8 cellular contexts compared by ENCODE assay signal in the genomic region with DNA sequence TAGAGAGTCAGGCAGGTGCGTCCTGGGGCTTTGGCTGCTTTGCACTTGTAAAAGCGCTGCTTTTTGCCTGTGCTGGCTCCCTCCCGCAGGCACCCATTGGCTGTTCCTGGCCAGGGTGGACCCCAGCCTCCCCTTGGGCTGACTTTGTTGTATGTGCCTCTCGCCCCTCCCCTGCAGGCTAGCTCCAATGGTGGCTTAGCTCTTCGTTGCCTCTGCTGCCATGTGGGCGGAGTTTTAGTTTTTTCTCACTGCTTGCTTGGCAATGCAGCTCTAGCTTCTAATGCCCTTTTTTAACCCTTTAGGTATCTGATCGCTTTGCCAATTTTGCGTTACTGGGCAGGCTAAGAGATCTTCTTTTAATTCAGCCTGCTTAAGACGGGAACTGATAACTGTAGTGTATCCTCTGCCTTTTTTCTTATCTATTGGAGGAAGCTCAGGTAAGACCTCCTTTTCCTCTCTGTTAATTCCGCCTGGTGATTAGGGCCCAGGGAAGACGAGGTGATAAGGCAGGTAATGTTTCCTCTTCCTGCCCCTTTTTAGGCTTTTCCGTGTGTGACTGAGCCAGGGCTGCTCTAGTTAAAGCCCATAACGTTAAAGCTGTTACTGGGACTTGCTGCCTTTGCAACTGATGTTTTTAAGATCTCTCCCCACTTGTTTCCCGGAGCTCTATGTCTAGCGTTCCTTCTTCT. TPM values are rescaled to one million over a fixed set of nuclear protein-coding genes. Genes with fewer than 3 reads are reported as not detected.
DNase-seq lines count a peak whose midpoint lies in the region; ATAC-seq, FAIRE-seq and TF ChIP-seq lines count a peak whose summit lies in the region.

No MANE protein-coding gene starts in this region.

- CTCF ChIA-PET in HEK293T (lab: Yijun Ruan, JAX) (interaction anchor here (0.8 kb wide), 1 partner anchor 351 kb away, joined by 3 read pairs; no protein-coding TSS in a partner anchor), activated B cell treated with CpG ODN at 0.5 μM for 24 hours (lab: Charles Lee) (interaction anchor here (1.6 kb wide), 1 partner anchor 131 kb away, joined by 9 read pairs; no protein-coding TSS in a partner anchor), HepG2 (lab: Yijun Ruan, JAX; ENCODE audit: low intra/inter-chr PET ratio, low total read pairs) (no interaction called here)

- FAIRE-seq in HepG2 (lab: Jason Lieb, UNC) (no peak), urothelium cell line (lab: Jason Lieb, UNC) (no peak)

- no peak for TF ChIP-seq RAD21 in HepG2 (CRISPR knock-in tag; IDR thresholded peaks at IDR 0.05)

- no peaks in the 10 kb centered on the region for H3K36me3 ChIP-seq in HepG2 (replicated peaks in 1 of 2; ENCODE audit: control insufficient read depth in 1 of 2, insufficient read depth in 2 of 2, low read length in 2 of 2)

- H3K9ac ChIP-seq in HepG2 (ENCODE audit: insufficient read depth, low read depth, low read length): no peak overlapping the region

- H3K4me1 ChIP-seq in HepG2 (ENCODE audit: insufficient read depth, low read length): peaks cover 43% of the 10 kb centered on the region

- POLR2A ChIA-PET in HEK293T (lab: Yijun Ruan, JAX): no interaction called here
- POLR2A ChIA-PET in activated B cell treated with CpG ODN at 0.5 μM for 24 hours (lab: Charles Lee): no interaction called here
- POLR2A ChIA-PET in HepG2 (lab: Yijun Ruan, JAX): no interaction called here

- no peak for TF ChIP-seq CTCF in activated B cell treated with CpG ODN at 0.5 μM for 24 hours (IDR thresholded peaks at IDR 0.05)
- TF ChIP-seq CTCF in HepG2 (CRISPR knock-in tag; IDR thresholded peaks at IDR 0.05): no peak

- in situ Hi-C loops in HepG2 (cut with HindIII; ENCODE audit: extremely low pct_ligation_motif_present, low pct_unique_long_range_greater_than_20kb): no loop called here

- peak overlapping the region; percentile 53 for H3K4me3 Mint-ChIP-seq in activated B cell treated with CpG ODN at 0.5 μM for 24 hours
- no peak overlapping the region for H3K4me3 Mint-ChIP-seq in effector memory CD8-positive, alpha-beta T cell

- DNase-seq in AG08396 (ENCODE audit: low spot score): peak; percentile 37
- DNase-seq in HEK293T (ENCODE audit: extremely low spot score): peak; percentile 13
- DNase-seq in activated B cell treated with CpG ODN at 0.5 μM for 24 hours: no peak
- DNase-seq in HepG2 (ENCODE audit: low spot score): peak; percentile 24
- no peak for DNase-seq in effector memory CD8-positive, alpha-beta T cell
- DNase-seq in NCI-H2171 (lab: John Stamatoyannopoulos, UW): no peak
- no peak for DNase-seq in urothelium cell line (ENCODE audit: low spot score)

- TF ChIP-seq EP300 in HepG2 (IDR thresholded peaks at IDR 0.05; ENCODE audit: low read depth in 2 of 2, low read length in 2 of 2) (no peak), HepG2 (CRISPR knock-in tag; IDR thresholded peaks at IDR 0.05; ENCODE audit: borderline replicate concordance) (no peak)

- intact Hi-C loops in activated B cell treated with CpG ODN at 0.5 μM for 24 hours (cut with micrococcal nuclease) (loop anchor here (10.0 kb wide), 1 partner anchor 253 kb away; no protein-coding TSS in a partner anchor), HepG2 (cut with micrococcal nuclease; ENCODE audit: unreplicated experiment) (loop anchor here (10.0 kb wide), 1 partner anchor 163 kb away; no protein-coding TSS in a partner anchor)

- ATAC-seq in activated B cell treated with CpG ODN at 0.5 μM for 24 hours (ENCODE audit: low read depth): peak; percentile 81
- ATAC-seq in HepG2: peak; percentile 73
- no peak for ATAC-seq in HG02840 (IDR thresholded peaks at IDR 0.05; ENCODE audit: low FRiP score, unreplicated experiment)
- ATAC-seq in effector memory CD8-positive, alpha-beta T cell (replicated peaks): no peak

- no peak overlapping the region for H3K27ac ChIP-seq in HepG2 (ENCODE audit: extremely low read length, insufficient read depth, low read length)

- H3K9me3 Mint-ChIP-seq in activated B cell treated with CpG ODN at 0.5 μM for 24 hours: no peaks in the 10 kb centered on the region
- H3K9me3 Mint-ChIP-seq in effector memory CD8-positive, alpha-beta T cell: no peaks in the 10 kb centered on the region

- H2AFZ ChIP-seq in HepG2 (ENCODE audit: low read length): no peak overlapping the region

- TF ChIP-seq POLR2A in HepG2 (IDR thresholded peaks at IDR 0.05; ENCODE audit: insufficient read depth in 1 of 2, low read depth in 2 of 2, low read length in 2 of 2): no peak

- no peak overlapping the region; a peak in 1 of 6 replicates for H3K4me3 ChIP-seq in HepG2 (replicated peaks in 1 of 3; ENCODE audit: insufficient read depth in 1 of 3, low read depth in 2 of 3, low read length in 3 of 3)

- peaks cover 26% of the 10 kb centered on the region for H3K4me1 Mint-ChIP-seq in activated B cell treated with CpG ODN at 0.5 μM for 24 hours
- H3K4me1 Mint-ChIP-seq in effector memory CD8-positive, alpha-beta T cell (ENCODE audit: low read depth in 2 of 2): peaks cover 9 to 11% of the 10 kb centered on the region in 2 donors

- H3K36me3 Mint-ChIP-seq in activated B cell treated with CpG ODN at 0.5 μM for 24 hours (ENCODE audit: low read depth): no peaks in the 10 kb centered on the region
- H3K36me3 Mint-ChIP-seq in effector memory CD8-positive, alpha-beta T cell (ENCODE audit: insufficient read depth): no peaks in the 10 kb centered on the region

- H3K9me3 ChIP-seq in HepG2 (ENCODE audit: low read length): no peaks in the 10 kb centered on the region

- H3K27ac Mint-ChIP-seq in activated B cell treated with CpG ODN at 0.5 μM for 24 hours: no peak overlapping the region
- peak overlapping the region in 1 of 2 donors; percentile 41 for H3K27ac Mint-ChIP-seq in effector memory CD8-positive, alpha-beta T cell

- H4K20me1 ChIP-seq in HepG2 (ENCODE audit: insufficient read depth, low read length): no peaks in the 10 kb centered on the region

- H3K4me2 ChIP-seq in HepG2 (ENCODE audit: low read depth, low read length): peak overlapping the region; percentile 53

- H3K79me2 ChIP-seq in HepG2 (ENCODE audit: insufficient read depth, low read length): no peaks in the 10 kb centered on the region

- peaks cover 2 to 9% of the 10 kb centered on the region in 2 experiments; a peak in 3 of 5 replicates for H3K27me3 ChIP-seq in HepG2 (ENCODE audit: control insufficient read depth in 1 of 2, insufficient read depth in 2 of 2, low read length in 2 of 2)

- no TSS peak for BruUV-seq in HepG2 (replicated peaks; lab: Mats Ljungman, UMichigan)

- WGBS in HepG2 (ENCODE audit: low lambda C conversion rate): 4% methylated on average over 15 of the region's 15 CpGs

- H3K27me3 Mint-ChIP-seq in activated B cell treated with CpG ODN at 0.5 μM for 24 hours: peaks cover 14% of the 10 kb centered on the region
- H3K27me3 Mint-ChIP-seq in effector memory CD8-positive, alpha-beta T cell: peaks cover 51 to 59% of the 10 kb centered on the region in 2 donors

TF ChIP-seq in HEK293T, 16 proteins besides CTCF, POLR2A, EP300 and RAD21 (continues in another document):
- TF ChIP-seq, protein P1, sequence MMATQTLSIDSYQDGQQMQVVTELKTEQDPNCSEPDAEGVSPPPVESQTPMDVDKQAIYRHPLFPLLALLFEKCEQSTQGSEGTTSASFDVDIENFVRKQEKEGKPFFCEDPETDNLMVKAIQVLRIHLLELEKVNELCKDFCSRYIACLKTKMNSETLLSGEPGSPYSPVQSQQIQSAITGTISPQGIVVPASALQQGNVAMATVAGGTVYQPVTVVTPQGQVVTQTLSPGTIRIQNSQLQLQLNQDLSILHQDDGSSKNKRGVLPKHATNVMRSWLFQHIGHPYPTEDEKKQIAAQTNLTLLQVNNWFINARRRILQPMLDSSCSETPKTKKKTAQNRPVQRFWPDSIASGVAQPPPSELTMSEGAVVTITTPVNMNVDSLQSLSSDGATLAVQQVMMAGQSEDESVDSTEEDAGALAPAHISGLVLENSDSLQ (IDR thresholded peaks at IDR 0.05): no peak
- TF ChIP-seq ZNF384 (IDR thresholded peaks at IDR 0.05) (no peak), FOXM1 (IDR thresholded peaks at IDR 0.05; ENCODE audit: borderline replicate concordance) (no peak)

TF ChIP-seq in HepG2, 621 proteins besides CTCF, POLR2A, EP300 and RAD21 (continues in another document):
- TF ChIP-seq THYN1 (CRISPR knock-in tag; IDR thresholded peaks at IDR 0.05; ENCODE audit: borderline replicate concordance, low read depth) (no peak), MIER2 (CRISPR knock-in tag; IDR thresholded peaks at IDR 0.05) (no peak), NFYB (CRISPR knock-in tag; IDR thresholded peaks at IDR 0.05) (0 out of 2 replicates have a peak, but pooled peaks have one; percentile 7), NR3C1 (CRISPR knock-in tag; IDR thresholded peaks at IDR 0.05) (no peak), ZNF30 (CRISPR knock-in tag; IDR thresholded peaks at IDR 0.05) (no peak), ZNF549 (CRISPR knock-in tag; IDR thresholded peaks at IDR 0.05) (no peak), GZF1 (CRISPR knock-in tag; IDR thresholded peaks at IDR 0.05) (no peak), NR1H2 (CRISPR knock-in tag; IDR thresholded peaks at IDR 0.05; ENCODE audit: borderline replicate concordance, low read depth) (no peak)

RNA-seq across cellular contexts. Expression of a gene that starts 11.8 kb away (rescaled TPM):
- total RNA-seq in activated B cell treated with CpG ODN at 0.5 μM for 24 hours: not detected in 2 replicates
- 0.17 TPM in 1 of 2 replicates, not detected in the other for total RNA-seq in HepG2 (2016; rRNA removed; fragmentation: Illumina TruSeq; extraction: Trizol)
- total RNA-seq in HepG2 (2016; cell fraction: cytosol; rRNA removed; fragmentation: Illumina TruSeq; extraction: Trizol; ENCODE audit: low read depth): not detected in 2 replicates
- total RNA-seq in HepG2 (2016; cell fraction: insoluble cytoplasmic fraction; rRNA removed; fragmentation: Illumina TruSeq; extraction: Trizol): 0.34 TPM in 1 of 2 replicates, not detected in the other
- 0.10 TPM in 1 of 2 replicates, not detected in the other for total RNA-seq in HepG2 (2016; cell fraction: membrane; rRNA removed; fragmentation: Illumina TruSeq; extraction: Trizol)
- total RNA-seq in HepG2 (2016; cell fraction: nucleus; rRNA removed; fragmentation: Illumina TruSeq; extraction: Trizol): not detected in 2 replicates
- polyA plus RNA-seq in HepG2 (2011; rRNA removed): 0.17 TPM in 2 replicates
- polyA plus RNA-seq in HepG2 (2011; cell fraction: cytosol; rRNA removed): 0.12 TPM in 1 of 2 replicates, not detected in the other
- polyA plus RNA-seq in HepG2 (2011; cell fraction: nucleus; rRNA removed): 0.50 TPM in 1 of 2 replicates, not detected in the other
- not detected in 2 replicates for polyA plus RNA-seq in HepG2 (2012)
- not detected in 2 replicates for polyA plus RNA-seq in HepG2 (2016; cell fraction: cytosol; fragmentation: Illumina TruSeq; extraction: Trizol; ENCODE audit: low read depth)
- polyA plus RNA-seq in HepG2 (2016; cell fraction: insoluble cytoplasmic fraction; fragmentation: Illumina TruSeq; extraction: Trizol; ENCODE audit: low read depth): 0.38 TPM in 1 of 2 replicates, not detected in the other
- not detected in 2 replicates for polyA plus RNA-seq in HepG2 (2016; cell fraction: membrane; fragmentation: Illumina TruSeq; extraction: Trizol; ENCODE audit: low read depth)
- polyA plus RNA-seq in HepG2 (2016; cell fraction: nucleus; fragmentation: Illumina TruSeq; extraction: Trizol; ENCODE audit: insufficient read depth, low read depth): not detected in 2 replicates
- polyA minus RNA-seq in HepG2 (2011; rRNA and poly(A)+ RNA removed; ENCODE audit: low replicate concordance): not detected in 2 replicates
- not detected in 2 replicates for polyA minus RNA-seq in HepG2 (2011; cell fraction: cytosol; rRNA and poly(A)+ RNA removed)
- polyA minus RNA-seq in HepG2 (2011; cell fraction: nucleus; rRNA and poly(A)+ RNA removed): not detected in 2 replicates

Comparison
In these comparisons a context has a peak if more than half of its experiments do, and no peak if none do; other contexts are left out.
1. DNase-seq: peak in AG08396 (single experiment), HEK293T (single experiment) and HepG2 (single experiment); none in activated B cell treated with CpG ODN at 0.5 μM for 24 hours (single experiment), effector memory CD8-positive, alpha-beta T cell (0 of 3), NCI-H2171 (single experiment) and urothelium cell line (single experiment).
2. ATAC-seq: peak in activated B cell treated with CpG ODN at 0.5 μM for 24 hours (single experiment) and HepG2 (single experiment); none in HG02840 (single experiment) and effector memory CD8-positive, alpha-beta T cell (single experiment).